11 cellular contexts compared by ENCODE assay signal in the genomic region with DNA sequence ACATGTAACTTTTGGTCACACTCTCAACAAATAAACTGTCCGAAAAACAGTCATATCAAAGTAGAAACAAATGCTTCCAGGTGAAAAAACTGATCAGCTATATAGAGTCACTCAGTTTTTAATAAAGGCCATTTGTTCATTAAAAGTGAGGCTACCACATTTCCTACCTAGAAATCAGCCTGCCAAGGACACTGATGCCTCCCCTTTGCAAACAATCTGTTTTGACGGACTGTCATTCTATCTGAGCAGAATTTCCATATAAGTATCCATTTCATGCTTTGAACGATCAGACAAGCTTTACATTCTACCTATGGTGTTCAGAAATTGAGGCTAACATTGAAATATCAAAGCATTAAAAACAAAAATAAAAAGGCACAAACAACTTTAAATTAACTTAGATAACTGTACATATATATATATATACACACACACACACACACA. TPM values are rescaled to one million over a fixed set of nuclear protein-coding genes. Genes with fewer than 3 reads are reported as not detected.
DNase-seq lines count a peak whose midpoint lies in the region; ATAC-seq and TF ChIP-seq lines count a peak whose summit lies in the region.
"Had no signal": no experiment of that assay in that cellular context is flagged by ENCODE, and none has a peak within 500 bp of the region (broad histone marks: within the 10 kb centered on the region; RNA-seq: fewer than 3 reads in every experiment).

No MANE protein-coding gene starts in this region.

- peak overlapping the region; percentile 87; the same call in 1 of the 2 replicates for H3K4me3 ChIP-seq in HUES48 (ENCODE audit: low read depth, low read length)
- H3K4me3 ChIP-seq in coronary artery, result peak overlapping the region; percentile 91
- H3K4me3 ChIP-seq in mesenchymal stem cell (ENCODE audit: insufficient read depth in 1 of 2, low read depth in 1 of 2, low read length in 2 of 2), result peak overlapping the region; percentile 23 to 88
- H3K4me3 ChIP-seq in subcutaneous abdominal adipose tissue (ENCODE audit: low read depth in 1 of 5, low read length in 5 of 5), result peak overlapping the region in 3 of 5 donors; percentile 74 to 90 (median 84)

- no peak for TF ChIP-seq CTCF in coronary artery (IDR thresholded peaks at IDR 0.05)

- no peak overlapping the region for H2AK5ac ChIP-seq in mesenchymal stem cell (ENCODE audit: low read length, severe bottlenecking)

- H3K14ac ChIP-seq in mesenchymal stem cell (ENCODE audit: low read length in 2 of 2), result no peak overlapping the region

- no peak overlapping the region for H2BK12ac ChIP-seq in mesenchymal stem cell (ENCODE audit: low read length in 2 of 2)

- no peak overlapping the region for H2BK15ac ChIP-seq in mesenchymal stem cell (ENCODE audit: low read depth, poor library complexity, severe bottlenecking)

- no peak overlapping the region for H4K8ac ChIP-seq in mesenchymal stem cell (ENCODE audit: low read length)

- ATAC-seq in GM21528 (IDR thresholded peaks at IDR 0.05; ENCODE audit: low FRiP score, unreplicated experiment), result no peak
- ATAC-seq in GM21723 (IDR thresholded peaks at IDR 0.05; ENCODE audit: unreplicated experiment), result no peak
- ATAC-seq in GM19395 (IDR thresholded peaks at IDR 0.05; ENCODE audit: unreplicated experiment), result no peak

- no peak overlapping the region for H2BK120ac ChIP-seq in mesenchymal stem cell (ENCODE audit: low read depth, low read length)

- no peaks in the 10 kb centered on the region for H3K79me1 ChIP-seq in mesenchymal stem cell (replicated peaks; ENCODE audit: low read length, poor library complexity, severe bottlenecking)

- H4K91ac ChIP-seq in mesenchymal stem cell (ENCODE audit: low read length), result no peak overlapping the region

- no peak overlapping the region for H3K23ac ChIP-seq in mesenchymal stem cell (ENCODE audit: low read length in 2 of 2)

- DNase-seq in coronary artery (ENCODE audit: low spot score) (no peak), mesenchymal stem cell (peak; percentile 63), GM19240 (ENCODE audit: insufficient read length, low spot score) (no peak)
- DNase-seq: DND-41, NCI-H187, WERI-Rb-1 had no signal

- H3K27ac ChIP-seq in HUES48 (ENCODE audit: low read depth, low read length) (no peak overlapping the region), coronary artery (peak overlapping the region; percentile 92 to 96), mesenchymal stem cell (ENCODE audit: low read length, poor library complexity, severe bottlenecking) (peak overlapping the region; percentile 84), subcutaneous abdominal adipose tissue (ENCODE audit: low read depth, low read length) (peak overlapping the region; percentile 49)
- H3K27ac ChIP-seq: WERI-Rb-1 had no signal

- H3K36me3 ChIP-seq in HUES48 (ENCODE audit: control insufficient read depth, insufficient read depth, low read length) (peaks cover 29% of the 10 kb centered on the region), mesenchymal stem cell (ENCODE audit: control insufficient read depth in 1 of 2, insufficient read depth in 2 of 2, low read depth in 1 of 2, low read length in 2 of 2) (peaks cover 0 to 16% of the 10 kb centered on the region in 2 experiments), subcutaneous abdominal adipose tissue (ENCODE audit: control insufficient read depth in 5 of 5, insufficient read depth in 5 of 5, low read length in 5 of 5) (peaks cover 0 to 10% (median 0%) of the 10 kb centered on the region in 5 donors)
- H3K36me3 ChIP-seq: WERI-Rb-1 had no signal

- H2BK5ac ChIP-seq in mesenchymal stem cell (ENCODE audit: low read depth, low read length, poor library complexity, severe bottlenecking), result no peak overlapping the region

- peaks cover 29% of the 10 kb centered on the region for H3K4me1 ChIP-seq in HUES48 (ENCODE audit: control insufficient read depth, insufficient read depth, low read length)
- peaks cover 3% of the 10 kb centered on the region for H3K4me1 ChIP-seq in mesenchymal stem cell (ENCODE audit: control insufficient read depth, insufficient read depth, low read depth, low read length)
- peaks cover 4 to 37% (median 20%) of the 10 kb centered on the region in 5 donors for H3K4me1 ChIP-seq in subcutaneous abdominal adipose tissue (ENCODE audit: control insufficient read depth in 5 of 5, insufficient read depth in 5 of 5, low read length in 5 of 5)

- H3K9me3 ChIP-seq in HUES48 (ENCODE audit: control insufficient read depth, insufficient read depth, low read length) (no peaks in the 10 kb centered on the region), mesenchymal stem cell (ENCODE audit: control insufficient read depth, low read length) (no peaks in the 10 kb centered on the region), subcutaneous abdominal adipose tissue (ENCODE audit: control insufficient read depth in 5 of 5, low read length in 5 of 5) (no peaks in the 10 kb centered on the region)

- H3K18ac ChIP-seq in mesenchymal stem cell (ENCODE audit: low read depth in 1 of 2, low read length in 2 of 2), result no peak overlapping the region

- H3K9ac ChIP-seq in HUES48 (ENCODE audit: low read depth, low read length), result no peak overlapping the region; the same call in 1 of the 2 replicates
- peak overlapping the region; percentile 93 for H3K9ac ChIP-seq in mesenchymal stem cell (ENCODE audit: low read length)
- no peak overlapping the region for H3K9ac ChIP-seq in subcutaneous abdominal adipose tissue (ENCODE audit: low read length in 5 of 5)

- H2AFZ ChIP-seq in mesenchymal stem cell (ENCODE audit: low read depth, low read length), result no peak overlapping the region

- H3K4me2 ChIP-seq in mesenchymal stem cell (ENCODE audit: low read length, poor library complexity, severe bottlenecking), result peak overlapping the region; percentile 1

- WGBS in mesenchymal stem cell, result 67% methylated on average over 2 of the region's 3 CpGs

- H3K27me3 ChIP-seq in HUES48 (ENCODE audit: control insufficient read depth, insufficient read depth, low read length) (no peaks in the 10 kb centered on the region), mesenchymal stem cell (ENCODE audit: control insufficient read depth in 1 of 2, insufficient read depth in 1 of 2, low read length in 2 of 2) (no peaks in the 10 kb centered on the region), subcutaneous abdominal adipose tissue (ENCODE audit: control insufficient read depth in 5 of 5, insufficient read depth in 4 of 5, low read length in 5 of 5) (no peaks in the 10 kb centered on the region)

- H3K4ac ChIP-seq in mesenchymal stem cell (ENCODE audit: low read depth in 1 of 2, low read length in 2 of 2), result no peak overlapping the region

RNA-seq across cellular contexts. Expression of gene CCN2, which starts 2.9 kb away (rescaled TPM):
- polyA plus RNA-seq in mesenchymal stem cell (2013, experiment 1 of 2), result 252 TPM
- polyA plus RNA-seq in mesenchymal stem cell (2013, experiment 2 of 2), result 259 TPM
